In genomic region chr11:34676227-34676626, GRCh38 we compare ENCODE assay signal across 38 cellular contexts. TPM values are rescaled to one million over a fixed set of nuclear protein-coding genes. Genes with fewer than 3 reads are reported as not detected.
"Had no signal": no experiment of that assay in that cellular context is flagged by ENCODE, and none has a peak within 500 bp of the region (broad histone marks: within the 10 kb centered on the region; RNA-seq: fewer than 3 reads in every experiment).

No MANE protein-coding gene starts in this region.

- H3K36me3 Mint-ChIP-seq: activated CD4-positive, alpha-beta memory T cell treated with anti-CD3 and anti-CD28 coated beads for 36 hours; activated CD8-positive, alpha-beta memory T cell treated with anti-CD3 and anti-CD28 coated beads, Interleukin-2, amount 10 ng/mL, durations not matched to agents 7 days and 5 days; activated naive CD4-positive, alpha-beta T cell treated with anti-CD3 and anti-CD28 coated beads, Interleukin-2, amount 10 ng/mL, durations not matched to agents 7 days and 5 days; activated naive CD4-positive, alpha-beta T cell treated with anti-CD3 and anti-CD28 coated beads, Interleukin-2, amount 50 U/mL, for 72 hours; activated naive CD8-positive, alpha-beta T cell treated with anti-CD3 and anti-CD28 coated beads, Interleukin-2, amount 10 ng/mL, durations not matched to agents 7 days and 5 days; brain had no signal

- H3K27ac ChIP-seq: ascending aorta, breast epithelium, cardiac muscle cell, colonic mucosa, epithelial cell of prostate, esophagus squamous epithelium, gastroesophageal sphincter, heart right ventricle had no signal

- H3K27me3 Mint-ChIP-seq: brain had no signal

- H3K36me3 ChIP-seq: ascending aorta, breast epithelium, cardiac muscle cell, colonic mucosa, esophagus squamous epithelium, gastroesophageal sphincter, heart right ventricle had no signal

- H3K27ac Mint-ChIP-seq: activated CD4-positive, alpha-beta memory T cell treated with anti-CD3 and anti-CD28 coated beads for 36 hours; activated CD4-positive, alpha-beta T cell treated with anti-CD3 and anti-CD28 coated beads for 36 hours; activated CD4-positive, alpha-beta T cell treated with anti-CD3 and anti-CD28 coated beads, Interleukin-2, amount 10 ng/mL, durations not matched to agents 24 days and 14 days; activated CD8-positive, alpha-beta memory T cell treated with anti-CD3 and anti-CD28 coated beads, Interleukin-2, amount 10 ng/mL, durations not matched to agents 7 days and 5 days; activated CD8-positive, alpha-beta T cell treated with anti-CD3 and anti-CD28 coated beads, Interleukin-2, amount 10 ng/mL, durations not matched to agents 7 days and 5 days; activated naive CD4-positive, alpha-beta T cell treated with anti-CD3 and anti-CD28 coated beads, Interleukin-2, amount 10 ng/mL, durations not matched to agents 7 days and 5 days; activated naive CD4-positive, alpha-beta T cell treated with anti-CD3 and anti-CD28 coated beads, Interleukin-2, amount 50 U/mL, for 72 hours; activated naive CD8-positive, alpha-beta T cell treated with anti-CD3 and anti-CD28 coated beads, Interleukin-2, amount 10 ng/mL, durations not matched to agents 7 days and 5 days; activated T-helper 1 cell treated with anti-CD3 and anti-CD28 coated beads, Interleukin-12 subunit alpha, Interleukin-12 subunit beta, Interleukin-2, Interleukin-4 antibody, amounts not matched to agents 30 ng/mL and 10 ng/mL and 1 ng/mL, durations not matched to agents 14 hours and 24 hours and 36 hours; brain had no signal

- H3K4me3 ChIP-seq: ascending aorta, breast epithelium, cardiac muscle cell, colonic mucosa, esophagus squamous epithelium, gastroesophageal sphincter, heart right ventricle had no signal

- H3K9me3 ChIP-seq: ascending aorta, breast epithelium, colonic mucosa, esophagus squamous epithelium, gastroesophageal sphincter, heart right ventricle had no signal

- H3K4me1 ChIP-seq: ascending aorta, breast epithelium, colonic mucosa, gastroesophageal sphincter, heart right ventricle had no signal

- H3K4me1 Mint-ChIP-seq: activated CD4-positive, alpha-beta T cell treated with anti-CD3 and anti-CD28 coated beads for 36 hours; activated CD4-positive, alpha-beta T cell treated with anti-CD3 and anti-CD28 coated beads, Interleukin-2, amount 10 ng/mL, durations not matched to agents 24 days and 14 days; activated CD8-positive, alpha-beta memory T cell treated with anti-CD3 and anti-CD28 coated beads, Interleukin-2, amount 10 ng/mL, durations not matched to agents 7 days and 5 days; activated naive CD4-positive, alpha-beta T cell treated with anti-CD3 and anti-CD28 coated beads, Interleukin-2, amount 10 ng/mL, durations not matched to agents 7 days and 5 days; activated naive CD8-positive, alpha-beta T cell treated with anti-CD3 and anti-CD28 coated beads, Interleukin-2, amount 10 ng/mL, durations not matched to agents 7 days and 5 days had no signal

- H3K27me3 ChIP-seq: ascending aorta, breast epithelium, cardiac muscle cell, colonic mucosa, esophagus squamous epithelium, heart right ventricle had no signal

- DNase-seq: activated CD4-positive, alpha-beta memory T cell treated with anti-CD3 and anti-CD28 coated beads for 36 hours; activated CD4-positive, alpha-beta T cell treated with anti-CD3 and anti-CD28 coated beads for 36 hours; activated CD4-positive, alpha-beta T cell treated with anti-CD3 and anti-CD28 coated beads, Interleukin-2, amount 10 ng/mL, durations not matched to agents 24 days and 14 days; activated CD4-positive, CD25-positive, alpha-beta regulatory T cell; activated CD4-positive, CD25-positive, alpha-beta regulatory T cell treated with anti-CD3 and anti-CD28 coated beads, Interleukin-2, amount 50 U/mL, for 72 hours; activated CD8-positive, alpha-beta memory T cell treated with anti-CD3 and anti-CD28 coated beads, Interleukin-2, amount 10 ng/mL, durations not matched to agents 7 days and 5 days; activated CD8-positive, alpha-beta memory T cell treated with anti-CD3 and anti-CD28 coated beads, Interleukin-2, amount 50 U/mL, for 4 hours; activated CD8-positive, alpha-beta T cell treated with anti-CD3 and anti-CD28 coated beads, Interleukin-2, amount 10 ng/mL, durations not matched to agents 7 days and 5 days; activated gamma-delta T cell; activated naive CD4-positive, alpha-beta T cell; activated naive CD4-positive, alpha-beta T cell treated with anti-CD3 and anti-CD28 coated beads, Interleukin-2, amount 10 ng/mL, durations not matched to agents 7 days and 5 days; activated naive CD8-positive, alpha-beta T cell treated with anti-CD3 and anti-CD28 coated beads, Interleukin-2, amount 10 ng/mL, durations not matched to agents 7 days and 5 days; activated T-cell treated with anti-CD3 and anti-CD28 coated beads, Interleukin-2, amount 50 U/mL, for 1 hour; activated T-cell treated with anti-CD3 and anti-CD28 coated beads, Interleukin-2, amount 50 U/mL, for 48 hours; central memory CD4-positive, alpha-beta T cell; cerebellar nuclear complex; colonic mucosa; effector CD8-positive, alpha-beta T cell; esophagus squamous epithelium; foreskin melanocyte; heart right ventricle; T-helper 9 cell had no signal

- ATAC-seq: activated CD4-positive, alpha-beta T cell treated with anti-CD3 and anti-CD28 coated beads for 36 hours; activated CD8-positive, alpha-beta memory T cell treated with anti-CD3 and anti-CD28 coated beads, Interleukin-2, amount 10 ng/mL, durations not matched to agents 7 days and 5 days; activated CD8-positive, alpha-beta T cell treated with anti-CD3 and anti-CD28 coated beads, Interleukin-2, amount 10 ng/mL, durations not matched to agents 7 days and 5 days; activated naive CD4-positive, alpha-beta T cell treated with anti-CD3 and anti-CD28 coated beads, Interleukin-2, amount 50 U/mL, for 72 hours; gastroesophageal sphincter; heart right ventricle had no signal

- H3K4me3 Mint-ChIP-seq: activated CD4-positive, alpha-beta memory T cell treated with anti-CD3 and anti-CD28 coated beads for 36 hours; activated CD4-positive, alpha-beta T cell treated with anti-CD3 and anti-CD28 coated beads for 36 hours; activated CD4-positive, alpha-beta T cell treated with anti-CD3 and anti-CD28 coated beads, Interleukin-2, amount 10 ng/mL, durations not matched to agents 24 days and 14 days; activated CD8-positive, alpha-beta memory T cell treated with anti-CD3 and anti-CD28 coated beads, Interleukin-2, amount 10 ng/mL, durations not matched to agents 7 days and 5 days; activated CD8-positive, alpha-beta T cell treated with anti-CD3 and anti-CD28 coated beads, Interleukin-2, amount 10 ng/mL, durations not matched to agents 7 days and 5 days; activated naive CD4-positive, alpha-beta T cell treated with anti-CD3 and anti-CD28 coated beads, Interleukin-2, amount 10 ng/mL, durations not matched to agents 7 days and 5 days; activated naive CD8-positive, alpha-beta T cell treated with anti-CD3 and anti-CD28 coated beads, Interleukin-2, amount 10 ng/mL, durations not matched to agents 7 days and 5 days; activated T-helper 1 cell treated with anti-CD3 and anti-CD28 coated beads, Interleukin-12 subunit alpha, Interleukin-12 subunit beta, Interleukin-2, Interleukin-4 antibody, amounts not matched to agents 30 ng/mL and 10 ng/mL and 1 ng/mL, durations not matched to agents 14 hours and 24 hours and 36 hours; brain had no signal

RNA-seq across cellular contexts. Expression of gene EHF, which starts 55.3 kb away (rescaled TPM):
- total RNA-seq: activated CD4-positive, alpha-beta memory T cell treated with anti-CD3 and anti-CD28 coated beads for 36 hours; activated CD4-positive, alpha-beta T cell treated with anti-CD3 and anti-CD28 coated beads, Interleukin-2, amount 10 ng/mL, durations not matched to agents 24 days and 14 days; activated CD8-positive, alpha-beta memory T cell treated with anti-CD3 and anti-CD28 coated beads for 36 hours; activated CD8-positive, alpha-beta T cell treated with anti-CD3 and anti-CD28 coated beads, Interleukin-2, amount 10 ng/mL, durations not matched to agents 7 days and 5 days; activated naive CD4-positive, alpha-beta T cell treated with anti-CD3 and anti-CD28 coated beads, Interleukin-2, amount 50 U/mL, for 72 hours; activated naive CD8-positive, alpha-beta T cell treated with anti-CD3 and anti-CD28 coated beads, Interleukin-2, amount 10 ng/mL, durations not matched to agents 7 days and 5 days; activated T-helper 1 cell treated with anti-CD3 and anti-CD28 coated beads, Interleukin-12 subunit alpha, Interleukin-12 subunit beta, Interleukin-2, Interleukin-4 antibody, amounts not matched to agents 30 ng/mL and 10 ng/mL and 1 ng/mL, durations not matched to agents 14 hours and 24 hours and 36 hours; ascending aorta; cardiac muscle cell; dermis microvascular lymphatic vessel endothelial cell; endothelial cell of umbilical vein; fibroblast of lung; fibroblast of villous mesenchyme; glomerular endothelial cell; T-helper 1 cell treated with Interleukin-12 subunit alpha and Interleukin-12 subunit beta and Interleukin-4 antibody, amounts not matched to agents 30 ng/mL and 1 ng/mL, for 36 hours; T-helper 2 cell treated with Interferon-gamma antibody and Interleukin-4, amounts not matched to agents 100 ng/mL and 5 ng/mL, for 36 hours had no signal
